Comparison of ENCODE assay signal across 10 cellular contexts in the genomic region with DNA sequence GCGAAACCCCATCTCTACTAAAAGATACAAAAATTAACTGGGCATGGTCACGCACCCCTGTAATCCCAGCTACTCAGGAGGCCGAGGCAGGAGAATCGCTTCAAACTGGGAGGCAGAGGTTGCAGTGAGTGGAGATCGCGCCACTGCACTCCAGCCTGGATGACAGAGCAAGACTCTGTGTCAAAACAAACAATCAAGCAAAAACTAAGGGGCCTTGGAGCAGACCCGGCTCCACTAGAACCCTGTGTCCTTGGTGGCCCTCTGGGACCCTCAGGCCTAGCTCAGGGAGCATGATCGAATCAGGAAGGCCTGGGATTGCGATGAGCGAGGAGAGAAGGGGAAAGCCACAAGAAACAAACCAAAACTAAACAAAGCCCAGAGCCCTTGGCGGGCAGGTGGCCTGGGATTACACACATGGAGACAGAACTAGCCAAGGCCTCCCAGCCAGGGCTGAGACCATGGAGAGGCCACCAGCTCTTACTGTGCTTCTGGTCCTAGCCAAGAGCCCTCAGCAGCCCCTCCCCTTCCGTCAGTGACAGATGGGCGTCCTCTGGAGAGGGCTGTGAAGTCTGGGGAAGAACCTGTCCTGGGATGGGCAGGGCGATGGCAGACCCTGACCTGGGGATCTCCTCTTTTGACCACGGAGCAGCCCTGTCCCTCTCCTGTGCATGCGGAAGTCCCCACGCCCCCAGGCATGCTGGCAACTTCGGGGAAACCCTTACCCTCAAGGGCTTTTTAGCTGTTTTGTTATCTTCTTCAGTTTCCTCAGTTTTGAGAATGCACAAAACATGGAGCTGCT. TPM values are rescaled to one million over a fixed set of nuclear protein-coding genes. Genes with fewer than 3 reads are reported as not detected.
DNase-seq lines count a peak whose midpoint lies in the region; ATAC-seq and TF ChIP-seq lines count a peak whose summit lies in the region.
"Had no signal": no experiment of that assay in that cellular context is flagged by ENCODE, and none has a peak within 500 bp of the region (broad histone marks: within the 10 kb centered on the region; RNA-seq: fewer than 3 reads in every experiment).

No MANE protein-coding gene starts in this region.

- DNase-seq in GM13977 (ENCODE audit: low spot score) (peak; percentile 73), mesothelial cell of epicardium (ENCODE audit: low spot score in 2 of 2, unreplicated experiment in 2 of 2) (no peak), left lobe of liver (ENCODE audit: low spot score) (no peak), HPDE6-E6E7 (ENCODE audit: extremely low spot score) (no peak), NCI-H1694 (lab: John Stamatoyannopoulos, UW) (no peak)

- H3K4me1 Mint-ChIP-seq in mesothelial cell of epicardium = peaks cover 65% of the 10 kb centered on the region

- H3K4me3 Mint-ChIP-seq in mesothelial cell of epicardium = no peak overlapping the region
- H3K4me3 Mint-ChIP-seq: activated naive CD4-positive, alpha-beta T cell treated with anti-CD3 and anti-CD28 coated beads, Interleukin-2, amount 50 U/mL, for 24 hours had no signal

- no peaks in the 10 kb centered on the region for H3K27me3 Mint-ChIP-seq in mesothelial cell of epicardium (ENCODE audit: low read depth)
- H3K27me3 Mint-ChIP-seq: activated naive CD4-positive, alpha-beta T cell treated with anti-CD3 and anti-CD28 coated beads, Interleukin-2, amount 50 U/mL, for 24 hours had no signal

- H3K36me3 Mint-ChIP-seq in mesothelial cell of epicardium = peaks cover 5% of the 10 kb centered on the region
- H3K36me3 Mint-ChIP-seq: activated naive CD4-positive, alpha-beta T cell treated with anti-CD3 and anti-CD28 coated beads, Interleukin-2, amount 50 U/mL, for 24 hours had no signal

- H3K9me3 Mint-ChIP-seq in mesothelial cell of epicardium = peaks cover 2% of the 10 kb centered on the region
- H3K9me3 Mint-ChIP-seq: activated naive CD4-positive, alpha-beta T cell treated with anti-CD3 and anti-CD28 coated beads, Interleukin-2, amount 50 U/mL, for 24 hours had no signal

- in situ Hi-C loops in GM13977 (cut with MboI; ENCODE audit: low pct_unique_long_range_greater_than_20kb, low sequenced_read_pairs, unreplicated experiment) = no loop called here

- ATAC-seq in GM21360 (IDR thresholded peaks at IDR 0.05; ENCODE audit: unreplicated experiment) (peak; percentile 35), HG03378 (IDR thresholded peaks at IDR 0.05; ENCODE audit: unreplicated experiment) (peak; percentile 37), left lobe of liver (no peak), GM19324 (IDR thresholded peaks at IDR 0.05; ENCODE audit: low FRiP score, unreplicated experiment) (no peak)
- ATAC-seq: Right ventricle myocardium inferior had no signal

- TF ChIP-seq CTCF in GM13977 (IDR thresholded peaks at IDR 0.05; ENCODE audit: extremely low read depth, insufficient read depth, missing control alignments) (no peak), mesothelial cell of epicardium (IDR thresholded peaks at IDR 0.05; ENCODE audit: unreplicated experiment) (no peak)

- H3K27ac Mint-ChIP-seq in mesothelial cell of epicardium = peak overlapping the region; percentile 64
- H3K27ac Mint-ChIP-seq: activated naive CD4-positive, alpha-beta T cell treated with anti-CD3 and anti-CD28 coated beads, Interleukin-2, amount 50 U/mL, for 24 hours had no signal

RNA-seq across cellular contexts. Expression of gene CATIP, which starts 27.4 kb away (rescaled TPM):
- 0.16 TPM in 1 of 3 replicates, not detected in the others for total RNA-seq in mesothelial cell of epicardium
- total RNA-seq in left lobe of liver = not detected
- total RNA-seq: Right ventricle myocardium inferior had no signal

RNA-seq across cellular contexts. Expression of gene TMBIM1, which starts 36.9 kb away (rescaled TPM):
- total RNA-seq in mesothelial cell of epicardium = 74.9 to 82.6 TPM (median 80.7 TPM) in 3 replicates
- total RNA-seq in left lobe of liver = 117 TPM

RNA-seq across cellular contexts. Expression of gene SLC11A1, which starts 52.8 kb away (rescaled TPM):
- total RNA-seq in mesothelial cell of epicardium (0.53 to 0.79 TPM (median 0.76 TPM) in 3 replicates), left lobe of liver (3.3 TPM)

RNA-seq across cellular contexts. Expression of gene PNKD, which starts 58.9 kb away (rescaled TPM):
- 63.2 to 70.4 TPM (median 69.5 TPM) in 3 replicates for total RNA-seq in mesothelial cell of epicardium
- 102 TPM for total RNA-seq in left lobe of liver

RNA-seq across cellular contexts. Expression of gene AAMP, which starts 59.3 kb away (rescaled TPM):
- total RNA-seq in mesothelial cell of epicardium = 66.6 to 67.2 TPM (median 67.1 TPM) in 3 replicates
- 43.9 TPM for total RNA-seq in left lobe of liver

Comparison
In these comparisons a context has a peak if more than half of its experiments do, and no peak if none do; other contexts are left out.
1. ATAC-seq: peak in GM21360 (single experiment) and HG03378 (single experiment); none in left lobe of liver (single experiment) and GM19324 (single experiment).